Comparison of ENCODE assay signal across 1 cellular context in genomic region chr9:33223696-33224095, GRCh38.
TF ChIP-seq lines count a peak whose summit lies in the region.

No MANE protein-coding gene starts in this region.

TF ChIP-seq in H1, 55 proteins besides CTCF, POLR2A, EP300 and RAD21 (continued from another document):
- TF ChIP-seq SP1 (IDR thresholded peaks at IDR 0.05; ENCODE audit: low read depth, low read length) (no peak), YY1 (IDR thresholded peaks at IDR 0.05; ENCODE audit: low read depth, low read length) (no peak), GABPA (IDR thresholded peaks at IDR 0.05; ENCODE audit: borderline replicate concordance, insufficient read depth, low read length) (no peak)
TF ChIP-seq in H1: peak in this region for 0.
